30 cellular contexts compared by ENCODE assay signal in the genomic region with DNA sequence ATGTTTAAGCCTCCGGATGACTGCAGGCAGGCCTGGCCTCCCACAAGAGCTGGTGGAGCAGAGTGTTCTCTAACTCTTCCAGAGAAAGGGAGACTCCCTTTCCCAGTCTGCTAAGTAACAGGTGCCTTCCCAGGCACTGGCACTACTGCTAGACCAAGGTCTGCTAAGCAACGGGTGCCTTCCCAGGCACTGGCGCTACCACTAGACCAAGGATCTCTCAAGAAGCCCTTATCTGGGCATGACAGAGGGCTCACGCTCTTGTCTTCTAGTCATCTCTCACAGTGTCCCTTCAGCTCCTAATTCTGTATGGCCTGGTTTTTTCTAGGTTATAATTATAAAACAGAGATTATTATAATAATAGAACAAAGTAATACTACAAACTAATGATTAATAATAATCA. TPM values are rescaled to one million over a fixed set of nuclear protein-coding genes. Genes with fewer than 3 reads are reported as not detected.
"Had no signal": no experiment of that assay in that cellular context is flagged by ENCODE, and none has a peak within 500 bp of the region (broad histone marks: within the 10 kb centered on the region; RNA-seq: fewer than 3 reads in every experiment).

No MANE protein-coding gene starts in this region.

- H3K27me3 ChIP-seq: adrenal gland, breast epithelium, dorsolateral prefrontal cortex, gastroesophageal sphincter had no signal

- H3K27ac Mint-ChIP-seq: activated B cell treated with CpG ODN at 0.5 μM for 24 hours; activated CD4-positive, alpha-beta memory T cell treated with anti-CD3 and anti-CD28 coated beads, Interleukin-2, amount 10 ng/mL, durations not matched to agents 7 days and 5 days; activated naive CD4-positive, alpha-beta T cell treated with anti-CD3 and anti-CD28 coated beads for 36 hours; activated naive CD4-positive, alpha-beta T cell treated with anti-CD3 and anti-CD28 coated beads, Interleukin-2, amount 50 U/mL, for 24 hours; activated naive CD8-positive, alpha-beta T cell treated with anti-CD3 and anti-CD28 coated beads for 36 hours; activated naive CD8-positive, alpha-beta T cell treated with anti-CD3 and anti-CD28 coated beads, Interleukin-2, amount 50 U/mL, for 24 hours; activated T-helper 1 cell treated with anti-CD3 and anti-CD28 coated beads, Interleukin-12 subunit alpha, Interleukin-12 subunit beta, Interleukin-2, Interleukin-4 antibody, amounts not matched to agents 30 ng/mL and 10 ng/mL and 1 ng/mL, durations not matched to agents 14 hours and 24 hours and 36 hours; activated T-helper 2 cell treated with anti-CD3 and anti-CD28 coated beads, Interferon-gamma antibody, Interleukin-2, Interleukin-4, amounts not matched to agents 10 μg/mL and 5 μg/mL and 100 μg/mL, durations not matched to agents 14 hours and 24 hours and 36 hours; brain; dendritic cell treated with granulocyte-macrophage colony-stimulating factor and Interleukin-4, amounts not matched to agents 40 ng/mL and 50 ng/mL, for 4 days; endodermal cell had no signal

- H3K4me1 Mint-ChIP-seq: activated B cell treated with CpG ODN at 0.5 μM for 24 hours; activated CD4-positive, alpha-beta memory T cell treated with anti-CD3 and anti-CD28 coated beads, Interleukin-2, amount 10 ng/mL, durations not matched to agents 7 days and 5 days; activated naive CD4-positive, alpha-beta T cell treated with anti-CD3 and anti-CD28 coated beads, Interleukin-2, amount 50 U/mL, for 24 hours; activated naive CD8-positive, alpha-beta T cell treated with anti-CD3 and anti-CD28 coated beads for 36 hours; activated naive CD8-positive, alpha-beta T cell treated with anti-CD3 and anti-CD28 coated beads, Interleukin-2, amount 50 U/mL, for 24 hours; brain; central memory CD8-positive, alpha-beta T cell had no signal

- H3K36me3 ChIP-seq: adrenal gland, breast epithelium had no signal

- H3K27me3 Mint-ChIP-seq: activated B cell treated with CpG ODN at 0.5 μM for 24 hours; activated naive CD4-positive, alpha-beta T cell treated with anti-CD3 and anti-CD28 coated beads, Interleukin-2, amount 50 U/mL, for 24 hours; activated naive CD8-positive, alpha-beta T cell treated with anti-CD3 and anti-CD28 coated beads for 36 hours; central memory CD8-positive, alpha-beta T cell had no signal

- H3K4me3 ChIP-seq: adrenal gland, breast epithelium, coronary artery, dorsolateral prefrontal cortex, gastroesophageal sphincter had no signal

- H3K4me1 ChIP-seq: adrenal gland, breast epithelium, foreskin keratinocyte, gastroesophageal sphincter had no signal

- H3K4me3 Mint-ChIP-seq: activated B cell treated with CpG ODN at 0.5 μM for 24 hours; activated CD4-positive, alpha-beta memory T cell treated with anti-CD3 and anti-CD28 coated beads, Interleukin-2, amount 10 ng/mL, durations not matched to agents 7 days and 5 days; activated naive CD4-positive, alpha-beta T cell treated with anti-CD3 and anti-CD28 coated beads for 36 hours; activated naive CD4-positive, alpha-beta T cell treated with anti-CD3 and anti-CD28 coated beads, Interleukin-2, amount 50 U/mL, for 24 hours; activated naive CD8-positive, alpha-beta T cell treated with anti-CD3 and anti-CD28 coated beads for 36 hours; activated naive CD8-positive, alpha-beta T cell treated with anti-CD3 and anti-CD28 coated beads, Interleukin-2, amount 50 U/mL, for 24 hours; activated T-helper 1 cell treated with anti-CD3 and anti-CD28 coated beads, Interleukin-12 subunit alpha, Interleukin-12 subunit beta, Interleukin-2, Interleukin-4 antibody, amounts not matched to agents 30 ng/mL and 10 ng/mL and 1 ng/mL, durations not matched to agents 14 hours and 24 hours and 36 hours; brain; central memory CD8-positive, alpha-beta T cell; dendritic cell treated with granulocyte-macrophage colony-stimulating factor and Interleukin-4, amounts not matched to agents 40 ng/mL and 50 ng/mL, for 4 days; endodermal cell had no signal

- DNase-seq: activated B cell treated with CpG ODN at 0.5 μM for 24 hours; activated CD4-positive, alpha-beta memory T cell treated with anti-CD3 and anti-CD28 coated beads, Interleukin-2, amount 10 ng/mL, durations not matched to agents 7 days and 5 days; activated CD4-positive, alpha-beta T cell treated with anti-CD3 and anti-CD28 coated beads for 48 hours; activated CD8-positive, alpha-beta memory T cell treated with anti-CD3 and anti-CD28 coated beads, Interleukin-2, amount 50 U/mL, for 4 hours; activated effector memory CD4-positive, alpha-beta T cell treated with anti-CD3 and anti-CD28 coated beads, Interleukin-2, amount 50 U/mL, for 16 hours; activated naive CD4-positive, alpha-beta T cell treated with anti-CD3 and anti-CD28 coated beads for 36 hours; activated naive CD8-positive, alpha-beta T cell treated with anti-CD3 and anti-CD28 coated beads for 36 hours; activated naive CD8-positive, alpha-beta T cell treated with anti-CD3 and anti-CD28 coated beads, Interleukin-2, amount 50 U/mL, for 24 hours; activated T-cell treated with anti-CD3 and anti-CD28 coated beads, Interleukin-2, amount 50 U/mL, for 1 hour; activated T-cell treated with anti-CD3 and anti-CD28 coated beads, Interleukin-2, amount 50 U/mL, for 48 hours; adrenal gland; amygdala; aorta; dorsolateral prefrontal cortex; effector memory CD4-positive, alpha-beta T cell; endodermal cell; foreskin keratinocyte; T-helper 2 cell had no signal

- H3K27ac ChIP-seq: adrenal gland, breast epithelium, coronary artery, dorsolateral prefrontal cortex, foreskin keratinocyte, gastroesophageal sphincter, VCaP had no signal

RNA-seq across cellular contexts. Expression of gene MYL3, which starts 27.8 kb away (rescaled TPM):
- total RNA-seq: activated B cell treated with CpG ODN at 0.5 μM for 24 hours; activated CD4-positive, alpha-beta memory T cell treated with anti-CD3 and anti-CD28 coated beads, Interleukin-2, amount 10 ng/mL, durations not matched to agents 7 days and 5 days; activated naive CD4-positive, alpha-beta T cell treated with anti-CD3 and anti-CD28 coated beads for 36 hours; activated naive CD8-positive, alpha-beta T cell treated with anti-CD3 and anti-CD28 coated beads for 36 hours; activated T-helper 1 cell treated with anti-CD3 and anti-CD28 coated beads, Interleukin-12 subunit alpha, Interleukin-12 subunit beta, Interleukin-2, Interleukin-4 antibody, amounts not matched to agents 30 ng/mL and 10 ng/mL and 1 ng/mL, durations not matched to agents 14 hours and 24 hours and 36 hours; activated T-helper 2 cell treated with anti-CD3 and anti-CD28 coated beads, Interferon-gamma antibody, Interleukin-2, Interleukin-4, amounts not matched to agents 10 μg/mL and 5 μg/mL and 100 μg/mL, durations not matched to agents 14 hours and 24 hours and 36 hours; foreskin keratinocyte; glomerular endothelial cell; T-helper 1 cell treated with Interleukin-12 subunit alpha and Interleukin-12 subunit beta and Interleukin-4 antibody, amounts not matched to agents 30 ng/mL and 1 ng/mL, for 36 hours had no signal
- polyA plus RNA-seq: foreskin keratinocyte had no signal

RNA-seq across cellular contexts. Expression of gene PTH1R, which starts 42.0 kb away (rescaled TPM):
- total RNA-seq: activated B cell treated with CpG ODN at 0.5 μM for 24 hours; activated CD4-positive, alpha-beta memory T cell treated with anti-CD3 and anti-CD28 coated beads, Interleukin-2, amount 10 ng/mL, durations not matched to agents 7 days and 5 days; activated naive CD4-positive, alpha-beta T cell treated with anti-CD3 and anti-CD28 coated beads for 36 hours; activated naive CD8-positive, alpha-beta T cell treated with anti-CD3 and anti-CD28 coated beads for 36 hours; activated T-helper 1 cell treated with anti-CD3 and anti-CD28 coated beads, Interleukin-12 subunit alpha, Interleukin-12 subunit beta, Interleukin-2, Interleukin-4 antibody, amounts not matched to agents 30 ng/mL and 10 ng/mL and 1 ng/mL, durations not matched to agents 14 hours and 24 hours and 36 hours; activated T-helper 2 cell treated with anti-CD3 and anti-CD28 coated beads, Interferon-gamma antibody, Interleukin-2, Interleukin-4, amounts not matched to agents 10 μg/mL and 5 μg/mL and 100 μg/mL, durations not matched to agents 14 hours and 24 hours and 36 hours; foreskin keratinocyte; glomerular endothelial cell; T-helper 1 cell treated with Interleukin-12 subunit alpha and Interleukin-12 subunit beta and Interleukin-4 antibody, amounts not matched to agents 30 ng/mL and 1 ng/mL, for 36 hours had no signal
- polyA plus RNA-seq: foreskin keratinocyte had no signal
